Comparison of ENCODE assay signal across 13 cellular contexts in the genomic region with DNA sequence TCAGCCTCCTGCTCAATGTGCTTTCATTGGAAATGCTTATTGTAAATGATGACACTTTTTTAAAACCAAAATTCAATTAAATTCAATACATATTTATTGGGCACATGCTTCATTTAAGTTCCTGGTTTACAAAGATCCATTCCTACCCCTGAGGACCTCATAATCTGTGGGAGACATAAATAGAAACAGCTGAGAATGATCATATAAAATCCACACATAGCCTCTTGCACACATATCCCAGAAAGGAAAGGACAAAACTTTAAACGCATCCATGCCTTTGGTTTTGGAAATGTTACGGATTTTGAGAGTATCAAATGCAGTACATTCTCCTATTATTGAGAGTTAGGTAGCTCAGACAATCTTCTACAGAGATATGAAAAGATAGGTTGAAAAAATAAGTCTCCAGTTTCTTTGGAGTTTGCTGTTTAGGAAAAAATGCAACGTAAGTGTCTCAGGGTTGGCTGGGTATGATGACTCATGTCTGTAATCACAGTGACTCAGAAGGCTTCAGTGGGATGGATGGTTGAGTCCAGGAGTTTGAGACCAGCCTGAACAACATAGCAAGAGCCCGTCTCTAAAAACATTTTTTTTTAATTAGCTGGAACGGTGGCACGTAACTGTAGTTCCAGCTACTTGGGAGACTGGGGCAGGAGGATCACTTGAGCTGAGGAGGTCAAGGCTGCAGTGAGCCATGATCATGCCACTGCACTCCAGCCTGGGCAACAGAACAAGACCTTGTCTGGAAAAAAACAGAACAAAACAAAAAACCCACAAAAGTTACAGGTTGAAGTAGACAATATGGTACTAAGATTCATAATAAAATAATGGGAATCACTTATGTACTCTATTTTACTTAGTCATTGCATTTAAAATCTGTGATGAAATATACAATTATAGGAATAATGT. TPM values are rescaled to one million over a fixed set of nuclear protein-coding genes. Genes with fewer than 3 reads are reported as not detected.
DNase-seq lines count a peak whose midpoint lies in the region; ATAC-seq, FAIRE-seq and TF ChIP-seq lines count a peak whose summit lies in the region.
"Had no signal": no experiment of that assay in that cellular context is flagged by ENCODE, and none has a peak within 500 bp of the region (broad histone marks: within the 10 kb centered on the region; RNA-seq: fewer than 3 reads in every experiment).

No MANE protein-coding gene starts in this region.

- H3K36me3 ChIP-seq in HepG2 (replicated peaks in 1 of 2; ENCODE audit: control insufficient read depth in 1 of 2, insufficient read depth in 2 of 2, low read length in 2 of 2) = no peaks in the 10 kb centered on the region
- H3K36me3 ChIP-seq in right lobe of liver = no peaks in the 10 kb centered on the region
- no peaks in the 10 kb centered on the region for H3K36me3 ChIP-seq in SK-N-MC (ENCODE audit: insufficient read depth, low read length)
- no peaks in the 10 kb centered on the region for H3K36me3 ChIP-seq in vagina
- H3K36me3 ChIP-seq: left ventricle myocardium inferior, thyroid gland had no signal

- 5% methylated on average over 6 of the region's 6 CpGs for WGBS in HepG2 (ENCODE audit: low lambda C conversion rate)
- 49% methylated on average over 6 of the region's 6 CpGs for WGBS in right lobe of liver (ENCODE audit: insufficient coverage, low coverage, low lambda C conversion rate, missing lambda C conversion rate)

- CTCF ChIA-PET in HepG2 (lab: Yijun Ruan, JAX; ENCODE audit: low intra/inter-chr PET ratio, low total read pairs) = no interaction called here

- DNase-seq in HepG2 (ENCODE audit: low spot score) (no peak), right lobe of liver (no peak), SK-N-MC (ENCODE audit: low read depth, low spot score) (no peak), fibroblast of the conjunctiva (ENCODE audit: low read depth) (peak; percentile 73), vagina (ENCODE audit: extremely low spot score in 2 of 2) (no peak), D341Med (ENCODE audit: low spot score) (no peak)
- DNase-seq: CD4-positive, CD25-positive, alpha-beta regulatory T cell; left ventricle myocardium inferior had no signal

- H3K4me2 ChIP-seq in HepG2 (ENCODE audit: low read depth, low read length) = no peak overlapping the region
- H3K4me2 ChIP-seq: KMS-11 had no signal

- H3K27me3 ChIP-seq in HepG2 (ENCODE audit: control insufficient read depth in 1 of 2, insufficient read depth in 2 of 2, low read length in 2 of 2) (peaks cover 0 to 19% of the 10 kb centered on the region in 2 experiments; a peak in 2 of 5 replicates), right lobe of liver (no peaks in the 10 kb centered on the region), vagina (no peaks in the 10 kb centered on the region)
- H3K27me3 ChIP-seq: thyroid gland had no signal

- TF ChIP-seq CTCF in HepG2 (CRISPR knock-in tag; IDR thresholded peaks at IDR 0.05) (no peak), right lobe of liver (IDR thresholded peaks at IDR 0.05) (no peak), vagina (IDR thresholded peaks at IDR 0.05) (no peak)

- H3K9me3 ChIP-seq in HepG2 (ENCODE audit: low read length) = no peaks in the 10 kb centered on the region
- H3K9me3 ChIP-seq in right lobe of liver = no peaks in the 10 kb centered on the region
- H3K9me3 ChIP-seq in SK-N-MC (ENCODE audit: low read depth, low read length) = no peaks in the 10 kb centered on the region
- no peaks in the 10 kb centered on the region for H3K9me3 ChIP-seq in vagina
- H3K9me3 ChIP-seq: left ventricle myocardium inferior, thyroid gland had no signal

- POLR2A ChIA-PET in HepG2 (lab: Yijun Ruan, JAX) = no interaction called here

- in situ Hi-C loops in HepG2 (cut with HindIII; ENCODE audit: extremely low pct_ligation_motif_present, low pct_unique_long_range_greater_than_20kb) = no loop called here

- no peak for TF ChIP-seq POLR2A in HepG2 (IDR thresholded peaks at IDR 0.05; ENCODE audit: insufficient read depth in 1 of 2, low read depth in 2 of 2, low read length in 2 of 2)
- no peak for TF ChIP-seq POLR2A in right lobe of liver (IDR thresholded peaks at IDR 0.05)
- TF ChIP-seq POLR2A in vagina (IDR thresholded peaks at IDR 0.05) = no peak

- H3K4me3 ChIP-seq in HepG2 (replicated peaks in 1 of 3; ENCODE audit: insufficient read depth in 1 of 3, low read depth in 2 of 3, low read length in 3 of 3) = no peak overlapping the region
- H3K4me3 ChIP-seq in right lobe of liver = no peak overlapping the region
- H3K4me3 ChIP-seq in SK-N-MC = peak overlapping the region; percentile 3; the same call in 1 of the 2 replicates
- no peak overlapping the region for H3K4me3 ChIP-seq in vagina
- H3K4me3 ChIP-seq: left ventricle myocardium inferior, thyroid gland had no signal

- no peak overlapping the region for H3K9ac ChIP-seq in HepG2 (ENCODE audit: insufficient read depth, low read depth, low read length)
- H3K9ac ChIP-seq in SK-N-MC (ENCODE audit: insufficient read length) = peak overlapping the region; percentile 28
- H3K9ac ChIP-seq: KMS-11 had no signal

- intact Hi-C loops in HepG2 (cut with micrococcal nuclease; ENCODE audit: unreplicated experiment) (no loop called here), right lobe of liver (cut with DNase I) (no loop called here), vagina (cut with DNase I) (no loop called here)

- H3K4me1 ChIP-seq in HepG2 (ENCODE audit: insufficient read depth, low read length) = peaks cover 59% of the 10 kb centered on the region
- H3K4me1 ChIP-seq in right lobe of liver = peaks cover 0 to 3% (median 0%) of the 10 kb centered on the region in 4 donors
- peaks cover 6% of the 10 kb centered on the region for H3K4me1 ChIP-seq in vagina

- no peaks in the 10 kb centered on the region for H3K79me2 ChIP-seq in HepG2 (ENCODE audit: insufficient read depth, low read length)

- ATAC-seq in HepG2 (no peak), right lobe of liver (no peak), GM19395 (IDR thresholded peaks at IDR 0.05; ENCODE audit: unreplicated experiment) (no peak), GM21528 (IDR thresholded peaks at IDR 0.05; ENCODE audit: low FRiP score, unreplicated experiment) (no peak)

- H3K27ac ChIP-seq in HepG2 (ENCODE audit: extremely low read length, insufficient read depth, low read length) (no peak overlapping the region), right lobe of liver (no peak overlapping the region), SK-N-MC (peak overlapping the region; percentile 53), vagina (peak overlapping the region; percentile 36)
- H3K27ac ChIP-seq: KMS-11, left ventricle myocardium inferior, thyroid gland had no signal

- H2AFZ ChIP-seq in HepG2 (ENCODE audit: low read length) = no peak overlapping the region

- BruUV-seq in HepG2 (replicated peaks; lab: Mats Ljungman, UMichigan) = no TSS peak

- TF ChIP-seq EP300 in HepG2 (IDR thresholded peaks at IDR 0.05; ENCODE audit: low read depth in 2 of 2, low read length in 2 of 2) (no peak), HepG2 (CRISPR knock-in tag; IDR thresholded peaks at IDR 0.05; ENCODE audit: borderline replicate concordance) (no peak)

- FAIRE-seq in HepG2 (lab: Jason Lieb, UNC) = no peak
- FAIRE-seq: colon had no signal

- no peak for TF ChIP-seq RAD21 in HepG2 (CRISPR knock-in tag; IDR thresholded peaks at IDR 0.05)

- H4K20me1 ChIP-seq in HepG2 (ENCODE audit: insufficient read depth, low read length) = no peaks in the 10 kb centered on the region

RNA-seq across cellular contexts. Expression of a gene that starts 3.9 kb away (rescaled TPM):
- total RNA-seq in HepG2 (2016; rRNA removed; fragmentation: Illumina TruSeq; extraction: Trizol) = 5.5 and 11.0 TPM in 2 replicates
- 3.0 and 3.2 TPM in 2 replicates for total RNA-seq in HepG2 (2016; cell fraction: cytosol; rRNA removed; fragmentation: Illumina TruSeq; extraction: Trizol; ENCODE audit: low read depth)
- 4.3 and 10.9 TPM in 2 replicates for total RNA-seq in HepG2 (2016; cell fraction: insoluble cytoplasmic fraction; rRNA removed; fragmentation: Illumina TruSeq; extraction: Trizol)
- total RNA-seq in HepG2 (2016; cell fraction: membrane; rRNA removed; fragmentation: Illumina TruSeq; extraction: Trizol) = 3.0 and 4.4 TPM in 2 replicates
- 12.6 and 13.7 TPM in 2 replicates for total RNA-seq in HepG2 (2016; cell fraction: nucleus; rRNA removed; fragmentation: Illumina TruSeq; extraction: Trizol)
- polyA plus RNA-seq in HepG2 (2011; rRNA removed) = 7.2 and 10.3 TPM in 2 replicates
- polyA plus RNA-seq in HepG2 (2011; cell fraction: cytosol; rRNA removed) = 4.0 and 6.0 TPM in 2 replicates
- 61.8 and 73.7 TPM in 2 replicates for polyA plus RNA-seq in HepG2 (2011; cell fraction: nucleus; rRNA removed)
- 6.1 and 8.3 TPM in 2 replicates for polyA plus RNA-seq in HepG2 (2012)
- 1.6 and 1.7 TPM in 2 replicates for polyA plus RNA-seq in HepG2 (2016; cell fraction: cytosol; fragmentation: Illumina TruSeq; extraction: Trizol; ENCODE audit: low read depth)
- 5.9 and 7.6 TPM in 2 replicates for polyA plus RNA-seq in HepG2 (2016; cell fraction: insoluble cytoplasmic fraction; fragmentation: Illumina TruSeq; extraction: Trizol; ENCODE audit: low read depth)
- polyA plus RNA-seq in HepG2 (2016; cell fraction: membrane; fragmentation: Illumina TruSeq; extraction: Trizol; ENCODE audit: low read depth) = 2.1 and 2.3 TPM in 2 replicates
- polyA plus RNA-seq in HepG2 (2016; cell fraction: nucleus; fragmentation: Illumina TruSeq; extraction: Trizol; ENCODE audit: insufficient read depth, low read depth) = 42.6 and 45.2 TPM in 2 replicates
- 1.4 and 2.5 TPM in 2 replicates for polyA minus RNA-seq in HepG2 (2011; rRNA and poly(A)+ RNA removed; ENCODE audit: low replicate concordance)
- polyA minus RNA-seq in HepG2 (2011; cell fraction: cytosol; rRNA and poly(A)+ RNA removed) = 0.99 and 2.6 TPM in 2 replicates
- 10.0 and 13.9 TPM in 2 replicates for polyA minus RNA-seq in HepG2 (2011; cell fraction: nucleus; rRNA and poly(A)+ RNA removed)
- total RNA-seq in right lobe of liver = under 1 TPM in 4 of 6 experiments, not detected in 2; 0.19 to 0.62 (median 0.32) TPM
- total RNA-seq in vagina = 8.1 TPM
- total RNA-seq: CD4-positive, CD25-positive, alpha-beta regulatory T cell had no signal

RNA-seq across cellular contexts. Expression of a gene that starts 26.8 kb away (rescaled TPM):
- total RNA-seq in HepG2 (2016; rRNA removed; fragmentation: Illumina TruSeq; extraction: Trizol) (86.3 and 86.9 TPM in 2 replicates), right lobe of liver (10 to 100 TPM; 30.2 to 47.7 (median 36.3) TPM), vagina (38.3 TPM)
- total RNA-seq in HepG2 (2016; cell fraction: cytosol; rRNA removed; fragmentation: Illumina TruSeq; extraction: Trizol; ENCODE audit: low read depth) = 29.3 and 39.0 TPM in 2 replicates
- total RNA-seq in HepG2 (2016; cell fraction: insoluble cytoplasmic fraction; rRNA removed; fragmentation: Illumina TruSeq; extraction: Trizol) = 85.3 and 86.3 TPM in 2 replicates
- 30.7 and 35.0 TPM in 2 replicates for total RNA-seq in HepG2 (2016; cell fraction: membrane; rRNA removed; fragmentation: Illumina TruSeq; extraction: Trizol)
- 64.9 and 72.6 TPM in 2 replicates for total RNA-seq in HepG2 (2016; cell fraction: nucleus; rRNA removed; fragmentation: Illumina TruSeq; extraction: Trizol)
- 26.2 and 28.6 TPM in 2 replicates for polyA plus RNA-seq in HepG2 (2011; rRNA removed)
- 22.4 and 28.3 TPM in 2 replicates for polyA plus RNA-seq in HepG2 (2011; cell fraction: cytosol; rRNA removed)
- polyA plus RNA-seq in HepG2 (2011; cell fraction: nucleus; rRNA removed) = 14.9 and 16.4 TPM in 2 replicates
- 42.2 and 47.5 TPM in 2 replicates for polyA plus RNA-seq in HepG2 (2012)
- polyA plus RNA-seq in HepG2 (2016; cell fraction: cytosol; fragmentation: Illumina TruSeq; extraction: Trizol; ENCODE audit: low read depth) = 5.9 and 6.1 TPM in 2 replicates
- polyA plus RNA-seq in HepG2 (2016; cell fraction: insoluble cytoplasmic fraction; fragmentation: Illumina TruSeq; extraction: Trizol; ENCODE audit: low read depth) = 66.5 and 67.7 TPM in 2 replicates
- 12.3 and 14.9 TPM in 2 replicates for polyA plus RNA-seq in HepG2 (2016; cell fraction: membrane; fragmentation: Illumina TruSeq; extraction: Trizol; ENCODE audit: low read depth)
- 57.2 and 57.6 TPM in 2 replicates for polyA plus RNA-seq in HepG2 (2016; cell fraction: nucleus; fragmentation: Illumina TruSeq; extraction: Trizol; ENCODE audit: insufficient read depth, low read depth)
- polyA minus RNA-seq in HepG2 (2011; rRNA and poly(A)+ RNA removed; ENCODE audit: low replicate concordance) = 26.7 and 36.0 TPM in 2 replicates
- 28.5 and 36.9 TPM in 2 replicates for polyA minus RNA-seq in HepG2 (2011; cell fraction: cytosol; rRNA and poly(A)+ RNA removed)
- polyA minus RNA-seq in HepG2 (2011; cell fraction: nucleus; rRNA and poly(A)+ RNA removed) = 48.8 and 49.7 TPM in 2 replicates

Comparison
In these comparisons a context has a peak if more than half of its experiments do, and no peak if none do; other contexts are left out.
1. H3K27ac ChIP-seq: peak in SK-N-MC (single experiment) and vagina (single experiment); none in HepG2 (single experiment) and right lobe of liver (0 of 3).